In the genomic region with DNA sequence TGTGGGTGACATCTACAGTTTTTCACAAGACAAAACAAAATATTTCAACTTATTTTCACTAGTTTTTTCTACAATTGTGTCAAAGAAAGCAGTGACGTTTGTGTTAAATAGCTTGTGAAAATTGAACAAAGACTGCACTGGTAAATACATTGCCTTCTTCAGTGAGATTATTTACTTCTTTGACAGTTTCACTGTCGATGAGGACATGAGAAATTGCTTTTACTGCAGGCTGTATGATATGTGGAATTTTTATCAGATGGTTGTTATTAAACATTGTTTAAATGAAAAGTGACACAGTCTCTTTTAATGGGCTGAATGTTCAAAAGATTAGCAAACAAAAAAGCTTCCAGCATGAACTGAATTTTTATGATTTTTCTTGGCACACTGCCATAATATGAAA, we compare ENCODE assay signal across 24 cellular contexts.
"Had no signal": no experiment of that assay in that cellular context is flagged by ENCODE, and none has a peak within 500 bp of the region (broad histone marks: within the 10 kb centered on the region; RNA-seq: fewer than 3 reads in every experiment).

No MANE protein-coding gene starts in this region.

- ATAC-seq: heart right ventricle; left lobe of liver; natural killer cell; psoas muscle; sciatic nerve; stimulated activated memory B cell treated with anti-CD40 and anti-IgM and Interleukin-4, amounts not matched to agents 10 μg/mL and 1 μg/mL and 100 μg/mL, for 72 hours had no signal

- H3K4me3 Mint-ChIP-seq: endodermal cell; memory B cell; mesothelial cell of epicardium; natural killer cell; neural progenitor cell; stimulated activated memory B cell treated with anti-CD40 and anti-IgM and Interleukin-4, amounts not matched to agents 10 μg/mL and 1 μg/mL and 100 μg/mL, for 72 hours; stimulated activated naive CD8-positive, alpha-beta T cell treated with anti-CD3 and anti-CD28 coated beads, Interleukin-15, Interleukin-2, amounts not matched to agents 100 ng/mL and 50 ng/mL, for 24 hours had no signal

- H3K27ac Mint-ChIP-seq: endodermal cell; memory B cell; mesothelial cell of epicardium; natural killer cell; neural progenitor cell; stimulated activated memory B cell treated with anti-CD40 and anti-IgM and Interleukin-4, amounts not matched to agents 10 μg/mL and 1 μg/mL and 100 μg/mL, for 72 hours; stimulated activated naive CD8-positive, alpha-beta T cell treated with anti-CD3 and anti-CD28 coated beads, Interleukin-15, Interleukin-2, amounts not matched to agents 100 ng/mL and 50 ng/mL, for 24 hours had no signal

- H3K36me3 Mint-ChIP-seq: memory B cell; mesothelial cell of epicardium; natural killer cell; neural progenitor cell; stimulated activated memory B cell treated with anti-CD40 and anti-IgM and Interleukin-4, amounts not matched to agents 10 μg/mL and 1 μg/mL and 100 μg/mL, for 72 hours had no signal

- DNase-seq: dermis blood vessel endothelial cell; endodermal cell; heart right ventricle; hypothalamus; kidney glomerular epithelial cell; natural killer cell; occipital lobe; psoas muscle; retina; spleen; stimulated activated CD4-positive, alpha-beta T cell treated with anti-CD3 and anti-CD28 coated beads, Interleukin-15, amount 100 ng/mL, for 24 hours; stimulated activated CD4-positive, alpha-beta T cell treated with anti-CD3 and anti-CD28 coated beads, Interleukin-1b, Interleukin-23, amount 100 ng/mL, for 48 hours; stimulated activated CD4-positive, alpha-beta T cell treated with anti-CD3 and anti-CD28 coated beads, Interleukin-4, amount 100 ng/mL, for 24 hours; tibial artery; upper lobe of left lung; uterus had no signal

- H3K27me3 ChIP-seq: heart right ventricle, neural progenitor cell, spleen, tibial artery, upper lobe of left lung, uterus had no signal

- H3K9me3 ChIP-seq: psoas muscle, tibial artery, uterus had no signal

- H3K27ac ChIP-seq: heart right ventricle, neural progenitor cell, parathyroid adenoma, psoas muscle, spleen, tibial artery, upper lobe of left lung, uterus had no signal

- H3K4me3 ChIP-seq: heart right ventricle, neural progenitor cell, psoas muscle, spleen, tibial artery, upper lobe of left lung, uterus had no signal

- H3K9ac ChIP-seq: neural progenitor cell, parathyroid adenoma had no signal

- H3K36me3 ChIP-seq: heart right ventricle, neural progenitor cell, spleen, tibial artery, upper lobe of left lung, uterus had no signal

- H3K4me1 Mint-ChIP-seq: endodermal cell; memory B cell; natural killer cell; stimulated activated memory B cell treated with anti-CD40 and anti-IgM and Interleukin-4, amounts not matched to agents 10 μg/mL and 1 μg/mL and 100 μg/mL, for 72 hours had no signal

- H3K4me1 ChIP-seq: heart right ventricle, neural progenitor cell, parathyroid adenoma, psoas muscle, spleen, tibial artery, upper lobe of left lung, uterus had no signal

- H2AFZ ChIP-seq: neural progenitor cell, parathyroid adenoma had no signal

- H3K4me2 ChIP-seq: neural progenitor cell had no signal

- H3K27me3 Mint-ChIP-seq: memory B cell; stimulated activated memory B cell treated with anti-CD40 and anti-IgM and Interleukin-4, amounts not matched to agents 10 μg/mL and 1 μg/mL and 100 μg/mL, for 72 hours; stimulated activated naive CD8-positive, alpha-beta T cell treated with anti-CD3 and anti-CD28 coated beads, Interleukin-15, Interleukin-2, amounts not matched to agents 100 ng/mL and 50 ng/mL, for 24 hours had no signal

- H3K79me2 ChIP-seq: parathyroid adenoma had no signal
